17 cellular contexts compared by ENCODE assay signal in genomic region chr1:53154859-53155438, GRCh38. TPM values are rescaled to one million over a fixed set of nuclear protein-coding genes. Genes with fewer than 3 reads are reported as not detected.
DNase-seq lines count a peak whose midpoint lies in the region; ATAC-seq, FAIRE-seq and TF ChIP-seq lines count a peak whose summit lies in the region.
"Had no signal": no experiment of that assay in that cellular context is flagged by ENCODE, and none has a peak within 500 bp of the region (broad histone marks: within the 10 kb centered on the region; RNA-seq: fewer than 3 reads in every experiment).

No MANE protein-coding gene starts in this region.

- H3K27ac ChIP-seq in K562 (ENCODE audit: extremely low read depth, low read depth, low read length) (no peak overlapping the region), esophagus muscularis mucosa (replicated peaks in 1 of 4) (no peak overlapping the region), neural progenitor cell (no peak overlapping the region), WERI-Rb-1 (no peak overlapping the region)

- in situ Hi-C loops in K562 (cut with MboI) = no loop called here

- H3K27me3 ChIP-seq in K562 (ENCODE audit: control insufficient read depth in 2 of 2, insufficient read depth in 2 of 2, low read length in 2 of 2) (peaks cover 3 to 14% of the 10 kb centered on the region in 2 experiments; a peak in 4 of 5 replicates), esophagus muscularis mucosa (no peaks in the 10 kb centered on the region), neural progenitor cell (no peaks in the 10 kb centered on the region), WERI-Rb-1 (ENCODE audit: insufficient read depth, low read depth, severe bottlenecking) (no peaks in the 10 kb centered on the region)

- no peaks in the 10 kb centered on the region for H3K4me1 Mint-ChIP-seq in neural progenitor cell
- H3K4me1 Mint-ChIP-seq: CD14-positive monocyte had no signal

- CTCF ChIA-PET in K562 (lab: Yijun Ruan, JAX; ENCODE audit: low intra/inter-chr PET ratio) = no interaction called here

- H3K36me3 Mint-ChIP-seq in neural progenitor cell = no peaks in the 10 kb centered on the region
- H3K36me3 Mint-ChIP-seq: CD14-positive monocyte; CD8-positive, alpha-beta T cell had no signal

- WGBS in K562 (ENCODE audit: insufficient coverage, low coverage, missing lambda C conversion rate) = 5% methylated on average over 8 of the region's 8 CpGs
- WGBS in esophagus muscularis mucosa = 87% methylated on average over 8 of the region's 8 CpGs

- H4K20me1 ChIP-seq in K562 (replicated peaks; ENCODE audit: control insufficient read depth, insufficient read depth, low read length) (no peaks in the 10 kb centered on the region), neural progenitor cell (ENCODE audit: low read depth) (no peaks in the 10 kb centered on the region)

- BruUV-seq in K562 (replicated peaks; lab: Mats Ljungman, UMichigan) = no TSS peak

- H3K27me3 Mint-ChIP-seq in neural progenitor cell (ENCODE audit: insufficient read depth, low read depth) = no peaks in the 10 kb centered on the region

- no peak for FAIRE-seq in K562 (lab: Jason Lieb, UNC)
- FAIRE-seq: A549, GM12892, HTR-8/SVneo had no signal

- H3K36me3 ChIP-seq in K562 (ENCODE audit: control insufficient read depth, insufficient read depth, low read length) = no peaks in the 10 kb centered on the region
- no peaks in the 10 kb centered on the region for H3K36me3 ChIP-seq in esophagus muscularis mucosa
- no peaks in the 10 kb centered on the region for H3K36me3 ChIP-seq in neural progenitor cell
- H3K36me3 ChIP-seq in WERI-Rb-1 = no peaks in the 10 kb centered on the region

- H3K9me3 ChIP-seq in K562 (replicated peaks; ENCODE audit: control insufficient read depth, insufficient read depth, low read depth, low read length) (no peaks in the 10 kb centered on the region), esophagus muscularis mucosa (no peaks in the 10 kb centered on the region), neural progenitor cell (ENCODE audit: low read depth) (no peaks in the 10 kb centered on the region), WERI-Rb-1 (ENCODE audit: severe bottlenecking) (no peaks in the 10 kb centered on the region)
- H3K9me3 ChIP-seq: A549 had no signal

- no peaks in the 10 kb centered on the region for H3K9me3 Mint-ChIP-seq in neural progenitor cell
- H3K9me3 Mint-ChIP-seq: CD14-positive monocyte; CD8-positive, alpha-beta T cell; HFFc6 had no signal

- H2AFZ ChIP-seq in K562 (ENCODE audit: low read depth, low read length) = no peak overlapping the region; the same call in 1 of the 2 replicates
- peak overlapping the region; percentile 40 for H2AFZ ChIP-seq in neural progenitor cell (replicated peaks)

- H3K4me1 ChIP-seq in K562 (replicated peaks in 1 of 2; ENCODE audit: control insufficient read depth in 2 of 2, insufficient read depth in 2 of 2, low read length in 2 of 2) = no peaks in the 10 kb centered on the region
- H3K4me1 ChIP-seq in esophagus muscularis mucosa = no peaks in the 10 kb centered on the region
- H3K4me1 ChIP-seq in neural progenitor cell = no peaks in the 10 kb centered on the region

- no peaks in the 10 kb centered on the region for H3K9me1 ChIP-seq in K562 (ENCODE audit: control insufficient read depth, insufficient read depth, low read length)

- TF ChIP-seq RAD21 in K562 (CRISPR knock-in tag; conservative IDR thresholded peaks at IDR 0.05 in 1 of 2, IDR thresholded peaks at IDR 0.05 in 1 of 2) = no peak

- TF ChIP-seq POLR2A in K562 (conservative IDR thresholded peaks at IDR 0.05) (no peak), esophagus muscularis mucosa (IDR thresholded peaks at IDR 0.05; ENCODE audit: low read depth) (no peak)

- DNase-seq in K562 (ENCODE audit: extremely low read depth in 1 of 4, low spot score in 3 of 4) (no peak), esophagus muscularis mucosa (ENCODE audit: extremely low spot score) (peak; percentile 90), neural progenitor cell (ENCODE audit: low spot score) (no peak), D341Med (ENCODE audit: low spot score) (no peak), WERI-Rb-1 (no peak)
- DNase-seq: CD8-positive, alpha-beta T cell; DND-41; GDM1; HCEC 1CT; HFFc6; KBM-7 had no signal

- POLR2A ChIA-PET in K562 (lab: Yijun Ruan, JAX) = interaction anchor here (1.0 to 1.6 kb wide), 3 partner anchors 9 to 12 kb away, joined by 3 to 4 read pairs (median 3); no protein-coding TSS in a partner anchor

- no peaks in the 10 kb centered on the region for H3K79me2 ChIP-seq in K562 (ENCODE audit: control insufficient read depth, insufficient read depth, low read length)
- no peaks in the 10 kb centered on the region for H3K79me2 ChIP-seq in neural progenitor cell (ENCODE audit: low read depth)

- H3K4me3 Mint-ChIP-seq in neural progenitor cell = no peak overlapping the region
- H3K4me3 Mint-ChIP-seq: CD14-positive monocyte; CD8-positive, alpha-beta T cell; HFFc6 had no signal

- TF ChIP-seq EP300 in K562 (IDR thresholded peaks at IDR 0.05; ENCODE audit: low read length) (no peak), esophagus muscularis mucosa (IDR thresholded peaks at IDR 0.05) (no peak)

- H3K27ac Mint-ChIP-seq in neural progenitor cell = no peak overlapping the region
- H3K27ac Mint-ChIP-seq: CD14-positive monocyte; CD8-positive, alpha-beta T cell; HFFc6 had no signal

- intact Hi-C loops in K562 (cut with micrococcal nuclease) (no loop called here), esophagus muscularis mucosa (cut with DNase I) (no loop called here)

- TF ChIP-seq CTCF in K562 (IDR thresholded peaks at IDR 0.05 in 2 of 3, conservative IDR thresholded peaks at IDR 0.05 in 1 of 3; ENCODE audit: insufficient read depth in 2 of 3, low read depth in 1 of 3, low read length in 3 of 3) = no peak
- no peak for TF ChIP-seq CTCF in esophagus muscularis mucosa (IDR thresholded peaks at IDR 0.05)
- TF ChIP-seq CTCF in neural progenitor cell (IDR thresholded peaks at IDR 0.05) = no peak
- TF ChIP-seq CTCF in WERI-Rb-1 (IDR thresholded peaks at IDR 0.05; ENCODE audit: low read depth, low read length) = no peak

- peak; percentile 64 for ATAC-seq in K562
- ATAC-seq in HG03460 (IDR thresholded peaks at IDR 0.05; ENCODE audit: unreplicated experiment) = no peak
- no peak for ATAC-seq in GM21423 (IDR thresholded peaks at IDR 0.05; ENCODE audit: unreplicated experiment)
- ATAC-seq: A549; CD8-positive, alpha-beta T cell had no signal

- H3K9ac ChIP-seq in K562 (ENCODE audit: insufficient read depth in 1 of 2, low read depth in 2 of 2, low read length in 2 of 2) (no peak overlapping the region), neural progenitor cell (no peak overlapping the region)

- no peak overlapping the region for H3K4me2 ChIP-seq in K562 (ENCODE audit: insufficient read depth, low read length)
- H3K4me2 ChIP-seq in neural progenitor cell = no peak overlapping the region
- H3K4me2 ChIP-seq: A549 had no signal

- no peaks in the 10 kb centered on the region for H3F3A ChIP-seq in neural progenitor cell (ENCODE audit: low read depth)

- H3K4me3 ChIP-seq in K562 (no peak overlapping the region), esophagus muscularis mucosa (no peak overlapping the region), neural progenitor cell (no peak overlapping the region), WERI-Rb-1 (ENCODE audit: low read depth, low read length) (no peak overlapping the region)
- H3K4me3 ChIP-seq: A549 had no signal

TF ChIP-seq in K562, 482 proteins besides CTCF, POLR2A, EP300 and RAD21:
- no peak for TF ChIP-seq BACH1 (tag; IDR thresholded peaks at IDR 0.05)

RNA-seq across cellular contexts. Expression of gene SLC1A7, which starts 12.5 kb away (rescaled TPM):
- total RNA-seq in K562 (2011; cell fraction: chromatin; rRNA removed; ENCODE audit: low replicate concordance) = not detected in 2 replicates
- not detected in 2 replicates for total RNA-seq in K562 (2011; cell fraction: nucleolus; rRNA removed)
- total RNA-seq in K562 (2011; cell fraction: nucleoplasm; rRNA removed) = not detected in 2 replicates
- total RNA-seq in K562 (2014; rRNA removed) = 0.16 TPM in 1 of 2 replicates, not detected in the other
- total RNA-seq in K562 (2014; rRNA removed; fragmentation: Illumina TruSeq; extraction: Trizol) = not detected in 2 replicates
- not detected in 2 replicates for total RNA-seq in K562 (2015; rRNA removed; fragmentation: Illumina TruSeq; extraction: Trizol)
- not detected in 2 replicates for total RNA-seq in K562 (2021)
- 0.07 and 0.08 TPM in 2 replicates for polyA plus RNA-seq in K562 (2011; rRNA removed)
- 0.01 and 0.22 TPM in 2 replicates for polyA plus RNA-seq in K562 (2011; cell fraction: cytosol; rRNA removed)
- polyA plus RNA-seq in K562 (2011; cell fraction: nucleus; rRNA removed) = 0.13 and 0.40 TPM in 2 replicates
- polyA plus RNA-seq in K562 (2012) = 0.09 and 0.14 TPM in 2 replicates
- polyA plus RNA-seq in K562 (2014; fragmentation: Illumina TruSeq; extraction: Trizol) = 0.06 TPM in 1 of 2 replicates, not detected in the other
- polyA plus RNA-seq in K562 (2014; fragmentation: Nextera tagmentation; extraction: Ambion mirVana) = not detected
- polyA plus RNA-seq in K562 (2014; rRNA removed) = not detected in 2 replicates
- not detected in 2 replicates for polyA minus RNA-seq in K562 (2011; rRNA and poly(A)+ RNA removed)
- not detected in 2 replicates for polyA minus RNA-seq in K562 (2011; cell fraction: cytosol; rRNA and poly(A)+ RNA removed)
- polyA minus RNA-seq in K562 (2011; cell fraction: nucleus; rRNA and poly(A)+ RNA removed) = 0.11 and 0.13 TPM in 2 replicates
- 1 to 10 TPM in 1 of 4 donors, under 1 TPM in 3; 0.45 to 3.7 (median 0.84) TPM for total RNA-seq in esophagus muscularis mucosa
- total RNA-seq in neural progenitor cell (ENCODE audit: low replicate concordance) = not detected in 2 replicates
- total RNA-seq: CD8-positive, alpha-beta T cell had no signal
- polyA plus RNA-seq: CD14-positive monocyte had no signal

RNA-seq across cellular contexts. Expression of gene CPT2, which starts 41.7 kb away (rescaled TPM):
- total RNA-seq in K562 (2011; cell fraction: chromatin; rRNA removed; ENCODE audit: low replicate concordance) = 24.8 and 27.4 TPM in 2 replicates
- 13.9 and 18.3 TPM in 2 replicates for total RNA-seq in K562 (2011; cell fraction: nucleolus; rRNA removed)
- 18.3 and 20.3 TPM in 2 replicates for total RNA-seq in K562 (2011; cell fraction: nucleoplasm; rRNA removed)
- total RNA-seq in K562 (2014; rRNA removed) (19.7 and 22.9 TPM in 2 replicates), K562 (2014; rRNA removed; fragmentation: Illumina TruSeq; extraction: Trizol) (16.8 and 17.8 TPM in 2 replicates), K562 (2015; rRNA removed; fragmentation: Illumina TruSeq; extraction: Trizol) (17.2 and 17.9 TPM in 2 replicates), K562 (2021) (16.9 and 22.2 TPM in 2 replicates), esophagus muscularis mucosa (10 to 100 TPM; 11.4 to 19.1 (median 16.0) TPM), neural progenitor cell (ENCODE audit: low replicate concordance) (19.0 and 29.2 TPM in 2 replicates)
- polyA plus RNA-seq in K562 (2011; rRNA removed) (16.7 and 27.1 TPM in 2 replicates), K562 (2014; fragmentation: Illumina TruSeq; extraction: Trizol) (23.8 and 25.1 TPM in 2 replicates), K562 (2014; fragmentation: Nextera tagmentation; extraction: Ambion mirVana) (1 to 10 TPM; 7.6 to 7.9 TPM), K562 (2014; rRNA removed) (15.2 and 16.7 TPM in 2 replicates)
- 21.4 and 24.5 TPM in 2 replicates for polyA plus RNA-seq in K562 (2011; cell fraction: cytosol; rRNA removed)
- 8.2 and 9.6 TPM in 2 replicates for polyA plus RNA-seq in K562 (2011; cell fraction: nucleus; rRNA removed)
- polyA plus RNA-seq in K562 (2012) = 16.1 and 29.9 TPM in 2 replicates
- polyA minus RNA-seq in K562 (2011; rRNA and poly(A)+ RNA removed) = 19.4 and 20.8 TPM in 2 replicates
- polyA minus RNA-seq in K562 (2011; cell fraction: cytosol; rRNA and poly(A)+ RNA removed) = 12.1 and 12.5 TPM in 2 replicates
- polyA minus RNA-seq in K562 (2011; cell fraction: nucleus; rRNA and poly(A)+ RNA removed) = 6.9 and 10.6 TPM in 2 replicates
